ENCODE assay signal across 22 cellular contexts in genomic region chr1:220759147-220759546, GRCh38. TPM values are rescaled to one million over a fixed set of nuclear protein-coding genes. Genes with fewer than 3 reads are reported as not detected.
A peak's percentile ranks its signal among the peaks of the same experiment; 100 is the strongest.
DNase-seq lines count a peak whose midpoint lies in the region; ATAC-seq, FAIRE-seq and TF ChIP-seq lines count a peak whose summit lies in the region.
"Had no signal": no experiment of that assay in that cellular context is flagged by ENCODE, and none has a peak within 500 bp of the region (broad histone marks: within the 10 kb centered on the region; RNA-seq: fewer than 3 reads in every experiment).

No MANE protein-coding gene starts in this region.

- no peaks in the 10 kb centered on the region for H3K4me1 Mint-ChIP-seq in activated CD8-positive, alpha-beta T cell treated with anti-CD3 and anti-CD28 coated beads, Interleukin-2, amount 10 ng/mL, durations not matched to agents 7 days and 5 days (ENCODE audit: low read depth)
- H3K4me1 Mint-ChIP-seq: B cell had no signal

- no peak for TF ChIP-seq CTCF in HepG2 (CRISPR knock-in tag; IDR thresholded peaks at IDR 0.05)
- TF ChIP-seq CTCF in right lobe of liver (IDR thresholded peaks at IDR 0.05), result no peak
- no peak for TF ChIP-seq CTCF in IMR-90 (conservative IDR thresholded peaks at IDR 0.05; ENCODE audit: low read depth, low read length)
- TF ChIP-seq CTCF in parathyroid adenoma (IDR thresholded peaks at IDR 0.05), result no peak

- no peaks in the 10 kb centered on the region for H3K27me3 ChIP-seq in HepG2 (ENCODE audit: control insufficient read depth in 1 of 2, insufficient read depth in 2 of 2, low read length in 2 of 2)
- no peaks in the 10 kb centered on the region for H3K27me3 ChIP-seq in right lobe of liver
- no peaks in the 10 kb centered on the region for H3K27me3 ChIP-seq in IMR-90 (ENCODE audit: control insufficient read depth, insufficient read depth, low read length)
- no peaks in the 10 kb centered on the region for H3K27me3 ChIP-seq in parathyroid adenoma (ENCODE audit: control insufficient read depth, insufficient read depth, low read length)
- H3K27me3 ChIP-seq: BLaER1 treated with 17β-estradiol and CSF1 and Interleukin-3, amounts not matched to agents 10 nM and 100 nM had no signal

- TF ChIP-seq POLR2A in HepG2 (IDR thresholded peaks at IDR 0.05; ENCODE audit: insufficient read depth in 1 of 2, low read depth in 2 of 2, low read length in 2 of 2) (no peak), right lobe of liver (IDR thresholded peaks at IDR 0.05) (no peak), IMR-90 (IDR thresholded peaks at IDR 0.05; ENCODE audit: low read depth, low read length) (no peak)

- no peak for TF ChIP-seq EP300 in HepG2 (IDR thresholded peaks at IDR 0.05; ENCODE audit: low read depth in 2 of 2, low read length in 2 of 2)
- TF ChIP-seq EP300 in HepG2 (CRISPR knock-in tag; IDR thresholded peaks at IDR 0.05; ENCODE audit: borderline replicate concordance), result no peak

- H3K9ac ChIP-seq in HepG2 (ENCODE audit: insufficient read depth, low read depth, low read length), result no peak overlapping the region
- H3K9ac ChIP-seq in IMR-90 (ENCODE audit: low read depth, low read length), result no peak overlapping the region
- H3K9ac ChIP-seq in parathyroid adenoma, result no peak overlapping the region
- H3K9ac ChIP-seq: BLaER1 treated with 17β-estradiol and CSF1 and Interleukin-3, amounts not matched to agents 10 nM and 100 nM had no signal

- H4K20me1 ChIP-seq in HepG2 (ENCODE audit: insufficient read depth, low read length) (no peaks in the 10 kb centered on the region), IMR-90 (ENCODE audit: insufficient read depth, low read length) (no peaks in the 10 kb centered on the region)
- H4K20me1 ChIP-seq: BLaER1 treated with 17β-estradiol and CSF1 and Interleukin-3, amounts not matched to agents 10 nM and 100 nM had no signal

- in situ Hi-C loops in HepG2 (cut with HindIII; ENCODE audit: extremely low pct_ligation_motif_present, low pct_unique_long_range_greater_than_20kb), result no loop called here
- in situ Hi-C loops in IMR-90 (cut with MboI; ENCODE audit: low sequenced_read_pairs), result no loop called here

- POLR2A ChIA-PET in HepG2 (lab: Yijun Ruan, JAX) (no interaction called here), IMR-90 (lab: Charles Lee; ENCODE audit: unreplicated experiment) (no interaction called here)
- POLR2A ChIA-PET in activated CD8-positive, alpha-beta T cell treated with anti-CD3 and anti-CD28 coated beads, Interleukin-2, amount 10 ng/mL, durations not matched to agents 7 days and 5 days (lab: Charles Lee), result no interaction called here

- no peak for FAIRE-seq in HepG2 (lab: Jason Lieb, UNC)
- FAIRE-seq: A204.1, D721Med, G401.6, GM12891, GM19239 had no signal

- H3K9me1 ChIP-seq in IMR-90 (ENCODE audit: insufficient read depth, low read length), result no peaks in the 10 kb centered on the region

- peaks cover 11% of the 10 kb centered on the region for H3K27me3 Mint-ChIP-seq in activated CD8-positive, alpha-beta T cell treated with anti-CD3 and anti-CD28 coated beads, Interleukin-2, amount 10 ng/mL, durations not matched to agents 7 days and 5 days (ENCODE audit: low read depth)
- H3K27me3 Mint-ChIP-seq: B cell had no signal

- peaks cover 11 to 20% of the 10 kb centered on the region in 2 experiments for H3K36me3 ChIP-seq in HepG2 (replicated peaks in 1 of 2; ENCODE audit: control insufficient read depth in 1 of 2, insufficient read depth in 2 of 2, low read length in 2 of 2)
- peaks cover 0 to 44% (median 19%) of the 10 kb centered on the region in 4 donors for H3K36me3 ChIP-seq in right lobe of liver
- H3K36me3 ChIP-seq in IMR-90 (ENCODE audit: control insufficient read depth, insufficient read depth, low read length), result peaks cover 5% of the 10 kb centered on the region
- H3K36me3 ChIP-seq in parathyroid adenoma (ENCODE audit: control insufficient read depth, insufficient read depth, low read length), result no peaks in the 10 kb centered on the region
- H3K36me3 ChIP-seq: BLaER1 treated with 17β-estradiol and CSF1 and Interleukin-3, amounts not matched to agents 10 nM and 100 nM had no signal

- no peak overlapping the region for H3K4me3 Mint-ChIP-seq in activated CD8-positive, alpha-beta T cell treated with anti-CD3 and anti-CD28 coated beads, Interleukin-2, amount 10 ng/mL, durations not matched to agents 7 days and 5 days
- H3K4me3 Mint-ChIP-seq: B cell; CD4-positive, alpha-beta T cell; CD8-positive, alpha-beta T cell had no signal

- intact Hi-C loops in HepG2 (cut with micrococcal nuclease; ENCODE audit: unreplicated experiment), result no loop called here
- intact Hi-C loops in right lobe of liver (cut with DNase I), result no loop called here
- intact Hi-C loops in IMR-90 (cut with micrococcal nuclease), result no loop called here

- BruUV-seq in HepG2 (replicated peaks; lab: Mats Ljungman, UMichigan), result no TSS peak
- BruUV-seq in IMR-90 (replicated peaks; lab: Mats Ljungman, UMichigan), result no TSS peak

- no peak overlapping the region for H3K4ac ChIP-seq in IMR-90 (ENCODE audit: low read depth, low read length)

- no peaks in the 10 kb centered on the region for H3K9me3 Mint-ChIP-seq in activated CD8-positive, alpha-beta T cell treated with anti-CD3 and anti-CD28 coated beads, Interleukin-2, amount 10 ng/mL, durations not matched to agents 7 days and 5 days (ENCODE audit: insufficient read depth)
- H3K9me3 Mint-ChIP-seq: CD4-positive, alpha-beta T cell; CD8-positive, alpha-beta T cell had no signal

- H3K79me1 ChIP-seq in IMR-90 (ENCODE audit: low read depth in 1 of 2, low read length in 2 of 2), result no peaks in the 10 kb centered on the region

- no peak for TF ChIP-seq RAD21 in HepG2 (CRISPR knock-in tag; IDR thresholded peaks at IDR 0.05)
- no peak for TF ChIP-seq RAD21 in IMR-90 (IDR thresholded peaks at IDR 0.05; ENCODE audit: low read length)

- no peak overlapping the region for H2BK120ac ChIP-seq in IMR-90 (ENCODE audit: low read depth, low read length)

- H2BK20ac ChIP-seq in IMR-90 (ENCODE audit: low read depth, low read length), result no peak overlapping the region

- H3K9me3 ChIP-seq in HepG2 (ENCODE audit: low read length), result no peaks in the 10 kb centered on the region
- no peaks in the 10 kb centered on the region for H3K9me3 ChIP-seq in right lobe of liver
- H3K9me3 ChIP-seq in IMR-90 (ENCODE audit: control insufficient read depth, insufficient read depth, low read length), result no peaks in the 10 kb centered on the region
- no peaks in the 10 kb centered on the region for H3K9me3 ChIP-seq in parathyroid adenoma (ENCODE audit: control insufficient read depth, low read length)
- H3K9me3 ChIP-seq: BLaER1 treated with 17β-estradiol and CSF1 and Interleukin-3, amounts not matched to agents 10 nM and 100 nM; Caco-2 had no signal

- H4K5ac ChIP-seq in IMR-90 (ENCODE audit: low read depth, low read length), result no peak overlapping the region

- DNase-seq in HepG2 (ENCODE audit: low spot score) (no peak), right lobe of liver (no peak), IMR-90 (no peak)
- DNase-seq in activated naive CD4-positive, alpha-beta T cell (lab: John Stamatoyannopoulos, UW), result no peak
- no peak for DNase-seq in activated CD8-positive, alpha-beta T cell treated with anti-CD3 and anti-CD28 coated beads, Interleukin-2, amount 10 ng/mL, durations not matched to agents 7 days and 5 days
- DNase-seq: 8988T; AML-193; Caco-2; Calu3; CD4-positive, alpha-beta T cell; CD8-positive, alpha-beta T cell; DMS79 treated with DMSO at 0.1 percent for 48 hours; GF-D8 had no signal

- no peak overlapping the region for H3K4me2 ChIP-seq in HepG2 (ENCODE audit: low read depth, low read length)
- H3K4me2 ChIP-seq in IMR-90 (ENCODE audit: low read depth, low read length), result no peak overlapping the region
- H3K4me2 ChIP-seq in parathyroid adenoma (ENCODE audit: low read length), result peak overlapping the region; percentile 32
- H3K4me2 ChIP-seq: BLaER1 treated with 17β-estradiol and CSF1 and Interleukin-3, amounts not matched to agents 10 nM and 100 nM had no signal

- H3K27ac Mint-ChIP-seq in activated CD8-positive, alpha-beta T cell treated with anti-CD3 and anti-CD28 coated beads, Interleukin-2, amount 10 ng/mL, durations not matched to agents 7 days and 5 days, result no peak overlapping the region
- H3K27ac Mint-ChIP-seq: B cell; CD4-positive, alpha-beta T cell; CD8-positive, alpha-beta T cell had no signal

- H3K4me1 ChIP-seq in HepG2 (ENCODE audit: insufficient read depth, low read length) (peaks cover 16% of the 10 kb centered on the region), right lobe of liver (peaks cover 0 to 36% (median 17%) of the 10 kb centered on the region in 4 donors), IMR-90 (ENCODE audit: control insufficient read depth, insufficient read depth, low read length) (peaks cover 2% of the 10 kb centered on the region; the same call in 1 of the 2 replicates), parathyroid adenoma (peaks cover 71% of the 10 kb centered on the region)

- 89% methylated on average over 3 of the region's 3 CpGs for WGBS in HepG2 (ENCODE audit: low lambda C conversion rate)
- 89% methylated on average over 3 of the region's 3 CpGs for WGBS in right lobe of liver (ENCODE audit: insufficient coverage, low coverage, low lambda C conversion rate, missing lambda C conversion rate)
- WGBS in IMR-90 (ENCODE audit: extremely low coverage in 2 of 2, insufficient read length in 1 of 2), 2 experiments, result 100% methylated on average over 1 of the region's 3 CpGs; no CpG with 5 or more reads in 1 of the 2 experiments

- H3K27ac ChIP-seq in HepG2 (ENCODE audit: extremely low read length, insufficient read depth, low read length) (no peak overlapping the region), right lobe of liver (no peak overlapping the region), IMR-90 (ENCODE audit: insufficient read depth, low read length) (no peak overlapping the region), parathyroid adenoma (peak overlapping the region; percentile 85)
- H3K27ac ChIP-seq: BLaER1 treated with 17β-estradiol and CSF1 and Interleukin-3, amounts not matched to agents 10 nM and 100 nM; C4-2B had no signal

- H3K4me3 ChIP-seq in HepG2 (replicated peaks in 1 of 3; ENCODE audit: insufficient read depth in 1 of 3, low read depth in 2 of 3, low read length in 3 of 3) (no peak overlapping the region), right lobe of liver (no peak overlapping the region), IMR-90 (ENCODE audit: insufficient read depth, low read depth, low read length) (no peak overlapping the region), parathyroid adenoma (ENCODE audit: low read depth, low read length) (no peak overlapping the region)
- H3K4me3 ChIP-seq: BLaER1 treated with 17β-estradiol and CSF1 and Interleukin-3, amounts not matched to agents 10 nM and 100 nM had no signal

- H3K14ac ChIP-seq in IMR-90 (replicated peaks; ENCODE audit: low read depth, low read length), result no peak overlapping the region

- no peaks in the 10 kb centered on the region for H3K79me2 ChIP-seq in HepG2 (ENCODE audit: insufficient read depth, low read length)
- peaks cover 9% of the 10 kb centered on the region for H3K79me2 ChIP-seq in parathyroid adenoma

- H2BK15ac ChIP-seq in IMR-90 (ENCODE audit: low read depth, low read length), result no peak overlapping the region

- no peak overlapping the region for H4K91ac ChIP-seq in IMR-90 (ENCODE audit: insufficient read depth, low read depth, low read length)

- no peak overlapping the region for H3K23ac ChIP-seq in IMR-90 (ENCODE audit: low read depth, low read length)

- dilution Hi-C loops in IMR-90 (cut with HindIII; ENCODE audit: low sequenced_read_pairs, unreplicated experiment), result no loop called here

- CTCF ChIA-PET in HepG2 (lab: Yijun Ruan, JAX; ENCODE audit: low intra/inter-chr PET ratio, low total read pairs) (no interaction called here), IMR-90 (lab: Yijun Ruan, JAX) (interaction anchor here (0.8 to 2.3 kb wide), 2 partner anchors 11 to 17 kb away, joined by 3 to 13 read pairs; partner anchors contain the start of gene MTARC2)
- CTCF ChIA-PET in activated CD8-positive, alpha-beta T cell treated with anti-CD3 and anti-CD28 coated beads, Interleukin-2, amount 10 ng/mL, durations not matched to agents 7 days and 5 days (lab: Charles Lee), result no interaction called here

- H3K56ac ChIP-seq in IMR-90 (ENCODE audit: extremely low read depth, insufficient read depth, low read length), result no peak overlapping the region

- no peaks in the 10 kb centered on the region for H3K36me3 Mint-ChIP-seq in activated CD8-positive, alpha-beta T cell treated with anti-CD3 and anti-CD28 coated beads, Interleukin-2, amount 10 ng/mL, durations not matched to agents 7 days and 5 days (ENCODE audit: low read depth)
- H3K36me3 Mint-ChIP-seq: CD8-positive, alpha-beta T cell had no signal

- no peak overlapping the region for H2BK5ac ChIP-seq in IMR-90 (ENCODE audit: low read depth, low read length, poor library complexity, severe bottlenecking)

- H4K8ac ChIP-seq in IMR-90 (ENCODE audit: low read depth in 2 of 2, low read length in 2 of 2), result no peak overlapping the region

- no peak overlapping the region for H2AFZ ChIP-seq in HepG2 (ENCODE audit: low read length)
- no peak overlapping the region for H2AFZ ChIP-seq in IMR-90 (replicated peaks; ENCODE audit: low read length, poor library complexity)
- H2AFZ ChIP-seq in parathyroid adenoma, result no peak overlapping the region

- ATAC-seq in HepG2, result no peak
- ATAC-seq in right lobe of liver, result no peak
- ATAC-seq in IMR-90 (ENCODE audit: low read depth), result no peak
- ATAC-seq in activated CD8-positive, alpha-beta T cell treated with anti-CD3 and anti-CD28 coated beads, Interleukin-2, amount 10 ng/mL, durations not matched to agents 7 days and 5 days, result no peak
- ATAC-seq: CD8-positive, alpha-beta T cell had no signal

- H2AK9ac ChIP-seq in IMR-90 (replicated peaks; ENCODE audit: low read depth, low read length, poor library complexity), result no peak overlapping the region

- H3K18ac ChIP-seq in IMR-90 (ENCODE audit: low read depth, low read length), result no peak overlapping the region

- no peak overlapping the region for H2AK5ac ChIP-seq in IMR-90 (ENCODE audit: low read depth, low read length)

RNA-seq across cellular contexts. Expression of gene MTARC2, which starts 11.0 kb away (rescaled TPM):
- total RNA-seq in HepG2 (2016; rRNA removed; fragmentation: Illumina TruSeq; extraction: Trizol), result 4.7 and 10.1 TPM in 2 replicates
- 3.8 and 5.3 TPM in 2 replicates for total RNA-seq in HepG2 (2016; cell fraction: cytosol; rRNA removed; fragmentation: Illumina TruSeq; extraction: Trizol; ENCODE audit: low read depth)
- 5.8 and 12.4 TPM in 2 replicates for total RNA-seq in HepG2 (2016; cell fraction: insoluble cytoplasmic fraction; rRNA removed; fragmentation: Illumina TruSeq; extraction: Trizol)
- 3.3 and 3.6 TPM in 2 replicates for total RNA-seq in HepG2 (2016; cell fraction: membrane; rRNA removed; fragmentation: Illumina TruSeq; extraction: Trizol)
- total RNA-seq in HepG2 (2016; cell fraction: nucleus; rRNA removed; fragmentation: Illumina TruSeq; extraction: Trizol), result 12.5 and 15.1 TPM in 2 replicates
- polyA plus RNA-seq in HepG2 (2011; rRNA removed), result 8.5 and 13.6 TPM in 2 replicates
- 4.1 and 4.6 TPM in 2 replicates for polyA plus RNA-seq in HepG2 (2011; cell fraction: cytosol; rRNA removed)
- 31.2 and 40.2 TPM in 2 replicates for polyA plus RNA-seq in HepG2 (2011; cell fraction: nucleus; rRNA removed)
- 7.1 and 10.6 TPM in 2 replicates for polyA plus RNA-seq in HepG2 (2012)
- polyA plus RNA-seq in HepG2 (2016; cell fraction: cytosol; fragmentation: Illumina TruSeq; extraction: Trizol; ENCODE audit: low read depth), result 0.75 and 1.5 TPM in 2 replicates
- polyA plus RNA-seq in HepG2 (2016; cell fraction: insoluble cytoplasmic fraction; fragmentation: Illumina TruSeq; extraction: Trizol; ENCODE audit: low read depth), result 5.2 and 6.9 TPM in 2 replicates
- 1.3 and 2.5 TPM in 2 replicates for polyA plus RNA-seq in HepG2 (2016; cell fraction: membrane; fragmentation: Illumina TruSeq; extraction: Trizol; ENCODE audit: low read depth)
- polyA plus RNA-seq in HepG2 (2016; cell fraction: nucleus; fragmentation: Illumina TruSeq; extraction: Trizol; ENCODE audit: insufficient read depth, low read depth), result 31.0 and 32.3 TPM in 2 replicates
- 11.1 and 13.8 TPM in 2 replicates for polyA minus RNA-seq in HepG2 (2011; rRNA and poly(A)+ RNA removed; ENCODE audit: low replicate concordance)
- 4.9 and 5.2 TPM in 2 replicates for polyA minus RNA-seq in HepG2 (2011; cell fraction: cytosol; rRNA and poly(A)+ RNA removed)
- polyA minus RNA-seq in HepG2 (2011; cell fraction: nucleus; rRNA and poly(A)+ RNA removed), result 15.8 and 19.9 TPM in 2 replicates
- total RNA-seq in right lobe of liver, result 100 to 1,000 TPM in 3 of 6 experiments, 10 to 100 TPM in 3; 41.8 to 140 (median 86.6) TPM
- 0.36 and 0.56 TPM in 2 replicates for total RNA-seq in IMR-90 (2012; rRNA removed)
- 2.6 TPM in 2 replicates for polyA plus RNA-seq in IMR-90 (2012; rRNA removed)
- 0.71 and 3.2 TPM in 2 replicates for polyA plus RNA-seq in IMR-90 (2012; cell fraction: cytosol; rRNA removed)
- polyA plus RNA-seq in IMR-90 (2012; cell fraction: nucleus; rRNA removed; ENCODE audit: low replicate concordance), result 8.2 and 12.5 TPM in 2 replicates
- total RNA-seq in activated CD8-positive, alpha-beta T cell treated with anti-CD3 and anti-CD28 coated beads, Interleukin-2, amount 10 ng/mL, durations not matched to agents 7 days and 5 days, result not detected
- total RNA-seq: CD4-positive, alpha-beta T cell; CD8-positive, alpha-beta T cell had no signal

RNA-seq across cellular contexts. Expression of gene MTARC1, which starts 27.6 kb away (rescaled TPM):
- total RNA-seq in HepG2 (2016; rRNA removed; fragmentation: Illumina TruSeq; extraction: Trizol) (64.2 and 106 TPM in 2 replicates), right lobe of liver (10 to 100 TPM; 14.5 to 83.6 (median 35.2) TPM), IMR-90 (2012; rRNA removed) (0.18 and 0.28 TPM in 2 replicates)
- 38.0 and 39.6 TPM in 2 replicates for total RNA-seq in HepG2 (2016; cell fraction: cytosol; rRNA removed; fragmentation: Illumina TruSeq; extraction: Trizol; ENCODE audit: low read depth)
- 66.5 and 107 TPM in 2 replicates for total RNA-seq in HepG2 (2016; cell fraction: insoluble cytoplasmic fraction; rRNA removed; fragmentation: Illumina TruSeq; extraction: Trizol)
- 79.2 and 83.1 TPM in 2 replicates for total RNA-seq in HepG2 (2016; cell fraction: membrane; rRNA removed; fragmentation: Illumina TruSeq; extraction: Trizol)
- total RNA-seq in HepG2 (2016; cell fraction: nucleus; rRNA removed; fragmentation: Illumina TruSeq; extraction: Trizol), result 83.0 and 88.1 TPM in 2 replicates
- polyA plus RNA-seq in HepG2 (2011; rRNA removed) (14.5 and 19.4 TPM in 2 replicates), IMR-90 (2012; rRNA removed) (0.55 and 0.72 TPM in 2 replicates)
- polyA plus RNA-seq in HepG2 (2011; cell fraction: cytosol; rRNA removed), result 12.9 and 14.1 TPM in 2 replicates
- 13.7 and 15.3 TPM in 2 replicates for polyA plus RNA-seq in HepG2 (2011; cell fraction: nucleus; rRNA removed)
- 25.7 and 31.2 TPM in 2 replicates for polyA plus RNA-seq in HepG2 (2012)
- polyA plus RNA-seq in HepG2 (2016; cell fraction: cytosol; fragmentation: Illumina TruSeq; extraction: Trizol; ENCODE audit: low read depth), result 34.9 and 40.2 TPM in 2 replicates
- 65.6 and 68.7 TPM in 2 replicates for polyA plus RNA-seq in HepG2 (2016; cell fraction: insoluble cytoplasmic fraction; fragmentation: Illumina TruSeq; extraction: Trizol; ENCODE audit: low read depth)
- 63.9 and 64.4 TPM in 2 replicates for polyA plus RNA-seq in HepG2 (2016; cell fraction: membrane; fragmentation: Illumina TruSeq; extraction: Trizol; ENCODE audit: low read depth)
- polyA plus RNA-seq in HepG2 (2016; cell fraction: nucleus; fragmentation: Illumina TruSeq; extraction: Trizol; ENCODE audit: insufficient read depth, low read depth), result 147 and 150 TPM in 2 replicates
- polyA minus RNA-seq in HepG2 (2011; rRNA and poly(A)+ RNA removed; ENCODE audit: low replicate concordance), result 11.9 and 104 TPM in 2 replicates
- polyA minus RNA-seq in HepG2 (2011; cell fraction: cytosol; rRNA and poly(A)+ RNA removed), result 11.5 and 17.2 TPM in 2 replicates
- polyA minus RNA-seq in HepG2 (2011; cell fraction: nucleus; rRNA and poly(A)+ RNA removed), result 12.9 and 14.5 TPM in 2 replicates
- 0.05 and 0.16 TPM in 2 replicates for polyA plus RNA-seq in IMR-90 (2012; cell fraction: cytosol; rRNA removed)
- polyA plus RNA-seq in IMR-90 (2012; cell fraction: nucleus; rRNA removed; ENCODE audit: low replicate concordance), result 0.09 and 0.33 TPM in 2 replicates
- not detected for total RNA-seq in activated CD8-positive, alpha-beta T cell treated with anti-CD3 and anti-CD28 coated beads, Interleukin-2, amount 10 ng/mL, durations not matched to agents 7 days and 5 days
- total RNA-seq: CD4-positive, alpha-beta T cell; CD8-positive, alpha-beta T cell had no signal

Comparison
In these comparisons a context has a peak if more than half of its experiments do, and no peak if none do; other contexts are left out.
1. RNA of gene MTARC1, which starts 27.6 kb away (total RNA-seq): 38.0 to 107 TPM in HepG2 and 14.5 to 83.6 TPM in right lobe of liver; 0.18 to 0.28 TPM in IMR-90 and not detected in activated CD8-positive, alpha-beta T cell treated with anti-CD3 and anti-CD28 coated beads, Interleukin-2, amount 10 ng/mL, durations not matched to agents 7 days and 5 days; every median in the first group is over 10 times any median in the second.